ENCODE assay signal across 19 cellular contexts in genomic region chr11:124879229-124879998, GRCh38. TPM values are rescaled to one million over a fixed set of nuclear protein-coding genes. Genes with fewer than 3 reads are reported as not detected.
DNase-seq lines count a peak whose midpoint lies in the region; ATAC-seq and TF ChIP-seq lines count a peak whose summit lies in the region.
"Had no signal": no experiment of that assay in that cellular context is flagged by ENCODE, and none has a peak within 500 bp of the region (broad histone marks: within the 10 kb centered on the region; RNA-seq: fewer than 3 reads in every experiment).

No MANE protein-coding gene starts in this region.

- DNase-seq in 8988T, result peak; percentile 8
- DNase-seq in D341Med (ENCODE audit: low spot score), result peak; percentile 8
- DNase-seq in iPS-NIHi11 (ENCODE audit: low spot score), result peak; percentile 1
- peak; percentile 59 for DNase-seq in sigmoid colon
- no peak for DNase-seq in mucosa of gallbladder (ENCODE audit: low spot score)
- no peak for DNase-seq in HCEC 1CT
- DNase-seq: EL, IMR-90, Karpas-422, MM.1S, NCI-H187, OCI-M1, RPMI8226 had no signal

- no peak for TF ChIP-seq EP300 in sigmoid colon (IDR thresholded peaks at IDR 0.05)

- no peak overlapping the region for H3K27ac ChIP-seq in sigmoid colon

- no peak for TF ChIP-seq CTCF in sigmoid colon (IDR thresholded peaks at IDR 0.05)

- ATAC-seq in HG03095 (IDR thresholded peaks at IDR 0.05; ENCODE audit: unreplicated experiment), result no peak

- H3K36me3 ChIP-seq in sigmoid colon, result no peaks in the 10 kb centered on the region

- H3K4me1 ChIP-seq in sigmoid colon, result peaks cover 0 to 21% (median 12%) of the 10 kb centered on the region in 4 donors

- no peaks in the 10 kb centered on the region for H3K27me3 ChIP-seq in sigmoid colon

- intact Hi-C loops in sigmoid colon (cut with DNase I), result loop anchor here (5.0 to 10.0 kb wide), 2 partner anchors 42 to 205 kb away; partner anchors contain the start of genes SIAE and SPA17

- no peaks in the 10 kb centered on the region for H3K9me3 ChIP-seq in sigmoid colon
- H3K9me3 ChIP-seq: Caco-2 had no signal

- H3K4me3 ChIP-seq in sigmoid colon, result no peak overlapping the region

- 85 to 93% methylated on average over 16 of the region's 16 CpGs for WGBS in sigmoid colon, 2 donors

- no peak for TF ChIP-seq POLR2A in sigmoid colon (IDR thresholded peaks at IDR 0.05)

RNA-seq across cellular contexts. Expression of gene ROBO3, which starts 14.2 kb away (rescaled TPM):
- total RNA-seq in sigmoid colon (10 to 100 TPM in 2 of 4 donors, 1 to 10 TPM in 2; 9.1 to 37.7 (median 10.1) TPM), mucosa of gallbladder (12.9 TPM)
- polyA plus RNA-seq in sigmoid colon, result 1 to 10 TPM; 1.6 to 7.8 (median 2.4) TPM

RNA-seq across cellular contexts. Expression of gene ROBO4, which starts 18.3 kb away (rescaled TPM):
- 10 to 100 TPM in 2 of 4 donors, 1 to 10 TPM in 2; 8.1 to 13.8 (median 11.0) TPM for total RNA-seq in sigmoid colon
- polyA plus RNA-seq in sigmoid colon, result 1 to 10 TPM in 2 of 3 donors, under 1 TPM in 1; 0.46 to 6.2 (median 1.2) TPM
- total RNA-seq in mucosa of gallbladder, result 13.8 TPM
- total RNA-seq: A673, Caco-2, H1, HT-29, SK-MEL-5 had no signal

RNA-seq across cellular contexts. Expression of gene HEPN1, which starts 39.6 kb away (rescaled TPM):
- not detected for total RNA-seq in sigmoid colon
- under 1 TPM in 1 of 3 donors, not detected in 2; 0.04 TPM for polyA plus RNA-seq in sigmoid colon
- not detected for total RNA-seq in mucosa of gallbladder
- total RNA-seq: A673, Caco-2, H1, HT-29, IMR-90, SK-MEL-5 had no signal
- polyA plus RNA-seq: H1, IMR-90 had no signal

RNA-seq across cellular contexts. Expression of gene HEPACAM, which starts 56.4 kb away (rescaled TPM):
- 1 to 10 TPM in 2 of 4 donors, under 1 TPM in 2; 0.27 to 5.5 (median 1.2) TPM for total RNA-seq in sigmoid colon
- under 1 TPM in 1 of 3 donors, not detected in 2; 0.52 TPM for polyA plus RNA-seq in sigmoid colon
- 0.37 TPM for total RNA-seq in mucosa of gallbladder
- total RNA-seq: A673, H1, HT-29, SK-MEL-5 had no signal
- polyA plus RNA-seq: H1 had no signal

Comparison
In these comparisons a context has a peak if more than half of its experiments do, and no peak if none do; other contexts are left out.
1. DNase-seq: peak in 8988T (single experiment), D341Med (single experiment), iPS-NIHi11 (single experiment) and sigmoid colon (single experiment); none in mucosa of gallbladder (single experiment) and HCEC 1CT (single experiment).